ENCODE assay signal across 2 cellular contexts in genomic region chr10:60733826-60734225, GRCh38.
TF ChIP-seq lines count a peak whose summit lies in the region.

No MANE protein-coding gene starts in this region.

TF ChIP-seq in SK-N-SH, 30 proteins besides CTCF, POLR2A, EP300 and RAD21 (continued from another document):
- TF ChIP-seq REST (IDR thresholded peaks at IDR 0.05; ENCODE audit: low read depth, low read length) (peak; percentile 11; the same call in 1 of the 2 replicates), RCOR1 (IDR thresholded peaks at IDR 0.05; ENCODE audit: low read length) (no peak), SMC3 (IDR thresholded peaks at IDR 0.05; ENCODE audit: low read depth, low read length) (no peak)

TF ChIP-seq in SK-N-SH treated with all-trans-retinoic acid at 6 μM for 48 hours, 23 proteins besides CTCF, POLR2A, EP300 and RAD21 (continued from another document):
- no peak for TF ChIP-seq PATZ1 (CRISPR knock-in tag; IDR thresholded peaks at IDR 0.05; ENCODE audit: borderline replicate concordance)
- no peak for TF ChIP-seq ZNF8 (CRISPR knock-in tag; IDR thresholded peaks at IDR 0.05)
- TF ChIP-seq GLIS3 (CRISPR knock-in tag; IDR thresholded peaks at IDR 0.05), result no peak
- TF ChIP-seq ARNTL (CRISPR knock-in tag; IDR thresholded peaks at IDR 0.05; ENCODE audit: borderline replicate concordance, low read depth), result no peak
- no peak for TF ChIP-seq ZNF70 (CRISPR knock-in tag; IDR thresholded peaks at IDR 0.05)
- TF ChIP-seq RARB (CRISPR knock-in tag; IDR thresholded peaks at IDR 0.05), result no peak
- TF ChIP-seq ISL1 (CRISPR knock-in tag; IDR thresholded peaks at IDR 0.05), result no peak
- TF ChIP-seq TSHZ2 (CRISPR knock-in tag; IDR thresholded peaks at IDR 0.05), result no peak
- TF ChIP-seq ZFP30 (CRISPR knock-in tag; IDR thresholded peaks at IDR 0.05), result no peak
TF ChIP-seq in SK-N-SH treated with all-trans-retinoic acid at 6 μM for 48 hours: peak in this region for 0.
